ENCODE assay signal across 2 cellular contexts in the genomic region with DNA sequence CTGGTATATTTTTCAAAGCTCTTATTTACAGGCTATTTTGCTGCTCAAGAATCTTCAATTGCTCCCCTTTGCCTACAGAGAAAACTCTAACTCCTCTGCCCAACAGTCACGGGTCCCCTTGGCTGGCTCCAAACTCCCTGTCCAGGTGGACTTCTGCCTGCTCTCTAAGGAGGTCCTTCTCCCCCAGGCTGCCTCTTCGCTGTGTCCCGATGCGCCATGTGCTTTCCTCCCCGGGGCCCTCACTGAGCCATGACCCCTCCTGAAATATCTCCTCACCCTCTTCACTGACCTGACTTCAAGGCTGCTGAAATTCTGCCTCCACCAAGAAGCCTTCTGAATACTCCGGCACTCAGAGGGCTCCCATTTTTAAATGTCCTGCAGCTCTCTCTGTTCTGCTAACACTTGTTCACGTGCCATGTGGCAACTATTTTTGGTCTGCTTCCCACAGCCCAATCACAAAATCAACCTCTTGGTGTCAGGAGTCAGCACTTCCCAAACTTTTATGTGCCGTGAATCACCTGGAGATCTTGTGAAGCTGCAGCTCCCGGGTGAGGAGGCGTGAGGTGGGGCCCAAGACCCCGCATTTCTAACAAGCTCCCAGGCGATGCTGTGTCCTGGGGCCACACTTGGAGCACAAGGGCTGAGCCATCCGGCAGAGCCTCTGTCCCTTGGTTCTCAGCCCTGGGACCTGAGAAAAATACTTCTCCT.
TF ChIP-seq lines count a peak whose summit lies in the region.

No MANE protein-coding gene starts in this region.

TF ChIP-seq in A549, 52 proteins besides CTCF, POLR2A, EP300 and RAD21 (continued from another document):
- TF ChIP-seq FOSL2 (IDR thresholded peaks at IDR 0.05): no peak
- no peak for TF ChIP-seq FOSL2 (CRISPR knock-in tag; IDR thresholded peaks at IDR 0.05)
- TF ChIP-seq GATA3 (IDR thresholded peaks at IDR 0.05; ENCODE audit: borderline replicate concordance): no peak
- no peak for TF ChIP-seq SREBF2 (IDR thresholded peaks at IDR 0.05)
- TF ChIP-seq E2F6 (IDR thresholded peaks at IDR 0.05; ENCODE audit: borderline replicate concordance, low read depth): no peak

TF ChIP-seq in GM23338, 12 proteins besides CTCF, POLR2A, EP300 and RAD21 (continued from another document):
- TF ChIP-seq, protein P1, sequence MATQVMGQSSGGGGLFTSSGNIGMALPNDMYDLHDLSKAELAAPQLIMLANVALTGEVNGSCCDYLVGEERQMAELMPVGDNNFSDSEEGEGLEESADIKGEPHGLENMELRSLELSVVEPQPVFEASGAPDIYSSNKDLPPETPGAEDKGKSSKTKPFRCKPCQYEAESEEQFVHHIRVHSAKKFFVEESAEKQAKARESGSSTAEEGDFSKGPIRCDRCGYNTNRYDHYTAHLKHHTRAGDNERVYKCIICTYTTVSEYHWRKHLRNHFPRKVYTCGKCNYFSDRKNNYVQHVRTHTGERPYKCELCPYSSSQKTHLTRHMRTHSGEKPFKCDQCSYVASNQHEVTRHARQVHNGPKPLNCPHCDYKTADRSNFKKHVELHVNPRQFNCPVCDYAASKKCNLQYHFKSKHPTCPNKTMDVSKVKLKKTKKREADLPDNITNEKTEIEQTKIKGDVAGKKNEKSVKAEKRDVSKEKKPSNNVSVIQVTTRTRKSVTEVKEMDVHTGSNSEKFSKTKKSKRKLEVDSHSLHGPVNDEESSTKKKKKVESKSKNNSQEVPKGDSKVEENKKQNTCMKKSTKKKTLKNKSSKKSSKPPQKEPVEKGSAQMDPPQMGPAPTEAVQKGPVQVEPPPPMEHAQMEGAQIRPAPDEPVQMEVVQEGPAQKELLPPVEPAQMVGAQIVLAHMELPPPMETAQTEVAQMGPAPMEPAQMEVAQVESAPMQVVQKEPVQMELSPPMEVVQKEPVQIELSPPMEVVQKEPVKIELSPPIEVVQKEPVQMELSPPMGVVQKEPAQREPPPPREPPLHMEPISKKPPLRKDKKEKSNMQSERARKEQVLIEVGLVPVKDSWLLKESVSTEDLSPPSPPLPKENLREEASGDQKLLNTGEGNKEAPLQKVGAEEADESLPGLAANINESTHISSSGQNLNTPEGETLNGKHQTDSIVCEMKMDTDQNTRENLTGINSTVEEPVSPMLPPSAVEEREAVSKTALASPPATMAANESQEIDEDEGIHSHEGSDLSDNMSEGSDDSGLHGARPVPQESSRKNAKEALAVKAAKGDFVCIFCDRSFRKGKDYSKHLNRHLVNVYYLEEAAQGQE (IDR thresholded peaks at IDR 0.05; ENCODE audit: unreplicated experiment): no peak
- TF ChIP-seq NANOG (IDR thresholded peaks at IDR 0.05; ENCODE audit: borderline replicate concordance) (no peak), STAT1 (IDR thresholded peaks at IDR 0.05; ENCODE audit: unreplicated experiment) (no peak), ZNF114 (CRISPR knock-in tag; IDR thresholded peaks at IDR 0.05) (no peak), ZNF462 (CRISPR knock-in tag; IDR thresholded peaks at IDR 0.05) (no peak), POLR2AphosphoS5 (IDR thresholded peaks at IDR 0.05; ENCODE audit: low read depth) (no peak), EZH2phosphoT487 (IDR thresholded peaks at IDR 0.05; ENCODE audit: unreplicated experiment) (no peak), EZH2 (IDR thresholded peaks at IDR 0.05; ENCODE audit: low read depth, unreplicated experiment) (no peak)
- TF ChIP-seq, protein P2, sequence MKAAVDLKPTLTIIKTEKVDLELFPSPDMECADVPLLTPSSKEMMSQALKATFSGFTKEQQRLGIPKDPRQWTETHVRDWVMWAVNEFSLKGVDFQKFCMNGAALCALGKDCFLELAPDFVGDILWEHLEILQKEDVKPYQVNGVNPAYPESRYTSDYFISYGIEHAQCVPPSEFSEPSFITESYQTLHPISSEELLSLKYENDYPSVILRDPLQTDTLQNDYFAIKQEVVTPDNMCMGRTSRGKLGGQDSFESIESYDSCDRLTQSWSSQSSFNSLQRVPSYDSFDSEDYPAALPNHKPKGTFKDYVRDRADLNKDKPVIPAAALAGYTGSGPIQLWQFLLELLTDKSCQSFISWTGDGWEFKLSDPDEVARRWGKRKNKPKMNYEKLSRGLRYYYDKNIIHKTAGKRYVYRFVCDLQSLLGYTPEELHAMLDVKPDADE (IDR thresholded peaks at IDR 0.05): no peak
